In genomic region chr9:33381231-33381791, GRCh38 we compare ENCODE assay signal across 15 cellular contexts. TPM values are rescaled to one million over a fixed set of nuclear protein-coding genes. Genes with fewer than 3 reads are reported as not detected.
A peak's percentile ranks its signal among the peaks of the same experiment; 100 is the strongest.
DNase-seq lines count a peak whose midpoint lies in the region; ATAC-seq and TF ChIP-seq lines count a peak whose summit lies in the region.
"Had no signal": no experiment of that assay in that cellular context is flagged by ENCODE, and none has a peak within 500 bp of the region (broad histone marks: within the 10 kb centered on the region; RNA-seq: fewer than 3 reads in every experiment).

No MANE protein-coding gene starts in this region.

- no peaks in the 10 kb centered on the region for H3K9me3 Mint-ChIP-seq in stimulated activated memory B cell treated with anti-CD40 and anti-IgM and Interleukin-4, amounts not matched to agents 10 μg/mL and 1 μg/mL and 100 μg/mL, for 72 hours
- no peaks in the 10 kb centered on the region for H3K9me3 Mint-ChIP-seq in endothelial cell (ENCODE audit: unreplicated experiment)
- H3K9me3 Mint-ChIP-seq: memory B cell had no signal

- H4K8ac ChIP-seq in mesendoderm (ENCODE audit: low read depth, low read length), result no peak overlapping the region

- no peaks in the 10 kb centered on the region for H3K9me3 ChIP-seq in NT2/D1 (ENCODE audit: insufficient read depth, low read length)
- H3K9me3 ChIP-seq in heart left ventricle, result no peaks in the 10 kb centered on the region
- H3K9me3 ChIP-seq: body of pancreas had no signal

- TF ChIP-seq CTCF in heart left ventricle (IDR thresholded peaks at IDR 0.05), result no peak
- no peak for TF ChIP-seq CTCF in endothelial cell (IDR thresholded peaks at IDR 0.05; ENCODE audit: unreplicated experiment)

- TF ChIP-seq POLR2A in heart left ventricle (IDR thresholded peaks at IDR 0.05), result no peak

- DNase-seq in NT2/D1 (ENCODE audit: low read depth, low spot score) (peak; percentile 89), heart left ventricle (no peak), mesendoderm (peak; percentile 96), endothelial cell (ENCODE audit: low spot score) (no peak), HuH-7 (ENCODE audit: low spot score) (no peak)
- DNase-seq: activated CD8-positive, alpha-beta T cell treated with anti-CD3 and anti-CD28 coated beads, Interleukin-2, amount 10 ng/mL, durations not matched to agents 7 days and 5 days; NCI-H2029; NCI-H526 treated with DMSO at 0.1 percent for 48 hours; T1000 had no signal

- H3K27ac Mint-ChIP-seq in stimulated activated memory B cell treated with anti-CD40 and anti-IgM and Interleukin-4, amounts not matched to agents 10 μg/mL and 1 μg/mL and 100 μg/mL, for 72 hours, result no peak overlapping the region
- no peak overlapping the region for H3K27ac Mint-ChIP-seq in endothelial cell (ENCODE audit: unreplicated experiment)
- H3K27ac Mint-ChIP-seq: activated CD8-positive, alpha-beta T cell treated with anti-CD3 and anti-CD28 coated beads, Interleukin-2, amount 10 ng/mL, durations not matched to agents 7 days and 5 days; CD14-positive monocyte; memory B cell had no signal

- H3K56ac ChIP-seq in mesendoderm (ENCODE audit: low read length), result peak overlapping the region; percentile 57

- no peaks in the 10 kb centered on the region for H3K27me3 Mint-ChIP-seq in stimulated activated memory B cell treated with anti-CD40 and anti-IgM and Interleukin-4, amounts not matched to agents 10 μg/mL and 1 μg/mL and 100 μg/mL, for 72 hours
- H3K27me3 Mint-ChIP-seq in endothelial cell (ENCODE audit: unreplicated experiment), result peaks cover 15% of the 10 kb centered on the region

- no peak overlapping the region for H4K5ac ChIP-seq in mesendoderm (ENCODE audit: low read length)

- no peak overlapping the region for H2BK5ac ChIP-seq in mesendoderm (ENCODE audit: low read length)

- no peaks in the 10 kb centered on the region for H3K79me1 ChIP-seq in mesendoderm (ENCODE audit: low read length)

- no peaks in the 10 kb centered on the region for H3K4me1 Mint-ChIP-seq in stimulated activated memory B cell treated with anti-CD40 and anti-IgM and Interleukin-4, amounts not matched to agents 10 μg/mL and 1 μg/mL and 100 μg/mL, for 72 hours
- peaks cover 28% of the 10 kb centered on the region for H3K4me1 Mint-ChIP-seq in endothelial cell (ENCODE audit: unreplicated experiment)
- H3K4me1 Mint-ChIP-seq: memory B cell had no signal

- H3K9ac ChIP-seq in NT2/D1 (ENCODE audit: insufficient read length, low read depth) (peak overlapping the region; percentile 29), mesendoderm (ENCODE audit: low read length) (no peak overlapping the region)

- no peak overlapping the region for H2BK120ac ChIP-seq in mesendoderm (ENCODE audit: low read depth, low read length)

- peaks cover 19% of the 10 kb centered on the region for H3K4me1 ChIP-seq in NT2/D1 (ENCODE audit: insufficient read depth, insufficient read length)
- H3K4me1 ChIP-seq in heart left ventricle, result peaks cover 0 to 22% (median 4%) of the 10 kb centered on the region in 12 donors
- peaks cover 4% of the 10 kb centered on the region for H3K4me1 ChIP-seq in mesendoderm (ENCODE audit: control insufficient read depth, low read depth, low read length)
- H3K4me1 ChIP-seq: body of pancreas had no signal

- no peaks in the 10 kb centered on the region for H3K27me3 ChIP-seq in NT2/D1 (ENCODE audit: insufficient read depth, insufficient read length)
- no peaks in the 10 kb centered on the region for H3K27me3 ChIP-seq in heart left ventricle
- H3K27me3 ChIP-seq in mesendoderm (ENCODE audit: insufficient read depth, low read length, poor library complexity), result no peaks in the 10 kb centered on the region
- H3K27me3 ChIP-seq: body of pancreas had no signal

- intact Hi-C loops in heart left ventricle (cut with DNase I), result no loop called here

- H3K4me3 ChIP-seq in NT2/D1 (ENCODE audit: insufficient read length, low read depth) (no peak overlapping the region), heart left ventricle (no peak overlapping the region), mesendoderm (ENCODE audit: low read length) (no peak overlapping the region)
- H3K4me3 ChIP-seq: body of pancreas had no signal

- no peaks in the 10 kb centered on the region for H3K36me3 Mint-ChIP-seq in stimulated activated memory B cell treated with anti-CD40 and anti-IgM and Interleukin-4, amounts not matched to agents 10 μg/mL and 1 μg/mL and 100 μg/mL, for 72 hours
- peaks cover 9% of the 10 kb centered on the region for H3K36me3 Mint-ChIP-seq in endothelial cell (ENCODE audit: low read depth, unreplicated experiment)
- H3K36me3 Mint-ChIP-seq: CD14-positive monocyte, memory B cell had no signal

- H3K4me2 ChIP-seq in mesendoderm (ENCODE audit: low read length), result no peak overlapping the region

- H2AK5ac ChIP-seq in mesendoderm (ENCODE audit: low read length), result no peak overlapping the region

- H3K27ac ChIP-seq in heart left ventricle (peak overlapping the region in 7 of 12 donors; percentile 39 to 73 (median 48)), mesendoderm (ENCODE audit: low read depth, low read length) (no peak overlapping the region)
- H3K27ac ChIP-seq: body of pancreas had no signal

- no peak overlapping the region for H3K23ac ChIP-seq in mesendoderm (ENCODE audit: low read length)

- ATAC-seq in heart left ventricle (peak; percentile 62 to 74 (median 69)), GM21360 (IDR thresholded peaks at IDR 0.05; ENCODE audit: unreplicated experiment) (no peak), GM21529 (IDR thresholded peaks at IDR 0.05; ENCODE audit: unreplicated experiment) (no peak)
- ATAC-seq in stimulated activated memory B cell treated with anti-CD40 and anti-IgM and Interleukin-4, amounts not matched to agents 10 μg/mL and 1 μg/mL and 100 μg/mL, for 72 hours, result peak; percentile 20
- ATAC-seq: activated CD8-positive, alpha-beta T cell treated with anti-CD3 and anti-CD28 coated beads, Interleukin-2, amount 10 ng/mL, durations not matched to agents 7 days and 5 days; body of pancreas had no signal

- peaks cover 9% of the 10 kb centered on the region for H3K36me3 ChIP-seq in NT2/D1 (ENCODE audit: insufficient read depth, insufficient read length, low read length)
- H3K36me3 ChIP-seq in heart left ventricle, result peaks cover 0 to 9% (median 0%) of the 10 kb centered on the region in 9 donors
- no peaks in the 10 kb centered on the region for H3K36me3 ChIP-seq in mesendoderm (ENCODE audit: control insufficient read depth, insufficient read depth, low read length)

- no peak overlapping the region for H3K4me3 Mint-ChIP-seq in stimulated activated memory B cell treated with anti-CD40 and anti-IgM and Interleukin-4, amounts not matched to agents 10 μg/mL and 1 μg/mL and 100 μg/mL, for 72 hours
- no peak overlapping the region for H3K4me3 Mint-ChIP-seq in endothelial cell (ENCODE audit: unreplicated experiment)
- H3K4me3 Mint-ChIP-seq: activated CD8-positive, alpha-beta T cell treated with anti-CD3 and anti-CD28 coated beads, Interleukin-2, amount 10 ng/mL, durations not matched to agents 7 days and 5 days; CD14-positive monocyte; memory B cell had no signal

- no peak overlapping the region for H2BK15ac ChIP-seq in mesendoderm (replicated peaks; ENCODE audit: low read depth)

- 44 to 55% (median 49%) methylated on average over 11 of the region's 11 CpGs for WGBS in heart left ventricle, 4 donors
- WGBS in mesendoderm (ENCODE audit: extremely low coverage, insufficient coverage, low lambda C conversion rate), result no CpG with 5 or more reads among the region's 11 CpGs

- H3K18ac ChIP-seq in mesendoderm (ENCODE audit: low read length), result no peak overlapping the region

- no peaks in the 10 kb centered on the region for H3K79me2 ChIP-seq in mesendoderm (ENCODE audit: control insufficient read depth, insufficient read depth, low read length)

- H3K4ac ChIP-seq in mesendoderm (ENCODE audit: low read depth, low read length), result no peak overlapping the region

RNA-seq across cellular contexts. Expression of gene AQP7, which starts 21.1 kb away (rescaled TPM):
- total RNA-seq in heart left ventricle (100 to 1,000 TPM in 6 of 9 donors, 10 to 100 TPM in 3; 82.5 to 252 (median 113) TPM), endothelial cell (ENCODE audit: unreplicated experiment) (0.64 TPM)
- 100 to 1,000 TPM in 1 of 2 donors, 10 to 100 TPM in 1; 32.1 to 216 TPM for polyA plus RNA-seq in heart left ventricle
- not detected for polyA plus RNA-seq in mesendoderm (2013, experiment 1 of 2)
- not detected for polyA plus RNA-seq in mesendoderm (2013, experiment 2 of 2)
- total RNA-seq: activated CD8-positive, alpha-beta T cell treated with anti-CD3 and anti-CD28 coated beads, Interleukin-2, amount 10 ng/mL, durations not matched to agents 7 days and 5 days had no signal
- polyA plus RNA-seq: CD14-positive monocyte had no signal

Comparison
In these comparisons a context has a peak if more than half of its experiments do, and no peak if none do; other contexts are left out.
1. DNase-seq: peak in NT2/D1 (single experiment) and mesendoderm (single experiment); none in heart left ventricle (0 of 5), endothelial cell (single experiment) and HuH-7 (single experiment).
2. ATAC-seq: peak in heart left ventricle (4 of 4) and stimulated activated memory B cell treated with anti-CD40 and anti-IgM and Interleukin-4, amounts not matched to agents 10 μg/mL and 1 μg/mL and 100 μg/mL, for 72 hours (single experiment); none in GM21360 (single experiment) and GM21529 (single experiment).
3. RNA of gene AQP7, which starts 21.1 kb away (total RNA-seq): 82.5 to 252 TPM in heart left ventricle; 0.64 TPM in endothelial cell (single experiment); every median in the first group is over 10 times any median in the second.